Comparison of ENCODE assay signal across 15 cellular contexts in genomic region chr6:31567531-31568370, GRCh38. TPM values are rescaled to one million over a fixed set of nuclear protein-coding genes. Genes with fewer than 3 reads are reported as not detected.
DNase-seq lines count a peak whose midpoint lies in the region; ATAC-seq, FAIRE-seq and TF ChIP-seq lines count a peak whose summit lies in the region.
"Had no signal": no experiment of that assay in that cellular context is flagged by ENCODE, and none has a peak within 500 bp of the region (broad histone marks: within the 10 kb centered on the region; RNA-seq: fewer than 3 reads in every experiment).

No MANE protein-coding gene starts in this region.

- H3K4me1 ChIP-seq in CD4-positive, alpha-beta memory T cell (ENCODE audit: insufficient read depth, low read length): peaks cover 90% of the 10 kb centered on the region
- no peaks in the 10 kb centered on the region for H3K4me1 ChIP-seq in HEK293 (ENCODE audit: control insufficient read depth, insufficient read depth, low read length)
- H3K4me1 ChIP-seq in small intestine (ENCODE audit: control insufficient read depth in 2 of 2, insufficient read depth in 1 of 2, low read depth in 1 of 2, low read length in 1 of 2): no peaks in the 10 kb centered on the region

- H3K27ac Mint-ChIP-seq in CD4-positive, alpha-beta memory T cell: peak overlapping the region; percentile 95 to 99 (median 98)
- H3K27ac Mint-ChIP-seq in activated T-helper 1 cell treated with anti-CD3 and anti-CD28 coated beads, Interleukin-12 subunit alpha, Interleukin-12 subunit beta, Interleukin-2, Interleukin-4 antibody, amounts not matched to agents 30 ng/mL and 10 ng/mL and 1 ng/mL, durations not matched to agents 14 hours and 24 hours and 36 hours: peak overlapping the region; percentile 63
- H3K27ac Mint-ChIP-seq in naive B cell: peak overlapping the region; percentile 95 to 99 (median 98)

- no peaks in the 10 kb centered on the region for H3K27me3 ChIP-seq in CD4-positive, alpha-beta memory T cell (ENCODE audit: insufficient read depth, low read length)
- no peaks in the 10 kb centered on the region for H3K27me3 ChIP-seq in small intestine (ENCODE audit: control insufficient read depth in 2 of 2, insufficient read depth in 2 of 2, low read length in 2 of 2)

- H3K36me3 ChIP-seq in CD4-positive, alpha-beta memory T cell (ENCODE audit: insufficient read depth, low read length): no peaks in the 10 kb centered on the region
- no peaks in the 10 kb centered on the region for H3K36me3 ChIP-seq in HEK293 (ENCODE audit: control insufficient read depth in 2 of 2, insufficient read depth in 1 of 2, low read length in 2 of 2)
- no peaks in the 10 kb centered on the region for H3K36me3 ChIP-seq in small intestine (ENCODE audit: control insufficient read depth in 2 of 2, insufficient read depth in 2 of 2, low read length in 2 of 2)

- POLR2A ChIA-PET in CD4-positive, alpha-beta memory T cell (lab: Charles Lee; ENCODE audit: partially characterized antibody): interaction anchor here (0.8 to 52.5 kb wide), 4 partner anchors 4 to 86 kb away, joined by 3 to 3597 read pairs (median 1800); partner anchors contain the start of genes ATP6V1G2, BAG6, DDX39B and LST1
- POLR2A ChIA-PET in HEK293 (lab: Yijun Ruan, JAX): interaction anchor here (0.6 kb wide), 1 partner anchor 436 kb away, joined by 3 read pairs; no protein-coding TSS in a partner anchor

- H3K4me3 Mint-ChIP-seq in CD4-positive, alpha-beta memory T cell: peak overlapping the region; percentile 48 to 83 (median 72)
- H3K4me3 Mint-ChIP-seq in activated T-helper 1 cell treated with anti-CD3 and anti-CD28 coated beads, Interleukin-12 subunit alpha, Interleukin-12 subunit beta, Interleukin-2, Interleukin-4 antibody, amounts not matched to agents 30 ng/mL and 10 ng/mL and 1 ng/mL, durations not matched to agents 14 hours and 24 hours and 36 hours: peak overlapping the region; percentile 72
- peak overlapping the region; percentile 50 to 77 (median 70) for H3K4me3 Mint-ChIP-seq in naive B cell

- H3K4me3 ChIP-seq in CD4-positive, alpha-beta memory T cell (ENCODE audit: low read length in 2 of 2): no peak overlapping the region
- H3K4me3 ChIP-seq in HEK293 (ENCODE audit: low read depth, low read length): no peak overlapping the region
- H3K4me3 ChIP-seq in small intestine (ENCODE audit: low read depth in 1 of 2, low read length in 2 of 2): no peak overlapping the region

- peak in 4 of 5 donors; percentile 37 to 56 (median 45) for DNase-seq in CD4-positive, alpha-beta memory T cell
- DNase-seq in activated T-helper 1 cell treated with anti-CD3 and anti-CD28 coated beads, Interleukin-12 subunit alpha, Interleukin-12 subunit beta, Interleukin-2, Interleukin-4 antibody, amounts not matched to agents 30 ng/mL and 10 ng/mL and 1 ng/mL, durations not matched to agents 14 hours and 24 hours and 36 hours (ENCODE audit: low spot score): no peak
- no peak for DNase-seq in naive B cell
- DNase-seq in AG08396 (ENCODE audit: low spot score): no peak
- DNase-seq in MV-4-11 (lab: John Stamatoyannopoulos, UW): no peak
- DNase-seq in small intestine: no peak
- DNase-seq: Calu3, HCEC 1CT, KBM-7, NCI-H2227 treated with DMSO at 0.1 percent for 48 hours, nucleus accumbens had no signal

- CTCF ChIA-PET in CD4-positive, alpha-beta memory T cell (lab: Charles Lee; ENCODE audit: partially characterized antibody): interaction anchor here (0.9 to 35.1 kb wide), 7 partner anchors 9 to 75 kb away, joined by 3 to 1152 read pairs (median 4); partner anchors contain the start of genes LTB and NCR3
- CTCF ChIA-PET in HEK293 (lab: Yijun Ruan, JAX): interaction anchor here (0.9 to 6.5 kb wide), 7 partner anchors 13 to 385 kb away, joined by 3 to 71 read pairs (median 4); partner anchors contain the start of genes ATP6V1G2 and LTB

- no peak for FAIRE-seq in small intestine (lab: Jason Lieb, UNC)
- FAIRE-seq: colon, keratinocyte had no signal

- intact Hi-C loops in CD4-positive, alpha-beta memory T cell (cut with micrococcal nuclease): loop anchor here (1.0 kb wide), 2 partner anchors 8 to 9 kb away; no protein-coding TSS in a partner anchor
- intact Hi-C loops in activated T-helper 1 cell treated with anti-CD3 and anti-CD28 coated beads, Interleukin-12 subunit alpha, Interleukin-12 subunit beta, Interleukin-2, Interleukin-4 antibody, amounts not matched to agents 30 ng/mL and 10 ng/mL and 1 ng/mL, durations not matched to agents 14 hours and 24 hours and 36 hours (cut with micrococcal nuclease): loop anchor here (1.0 to 2.0 kb wide), 3 partner anchors 7 to 17 kb away; no protein-coding TSS in a partner anchor

- ATAC-seq in naive B cell (ENCODE audit: low read depth in 2 of 2): no peak
- no peak for ATAC-seq in GM19328 (IDR thresholded peaks at IDR 0.05; ENCODE audit: unreplicated experiment)

- H3K9me3 ChIP-seq in CD4-positive, alpha-beta memory T cell (ENCODE audit: control insufficient read depth in 1 of 2, low read length in 2 of 2): no peaks in the 10 kb centered on the region
- H3K9me3 ChIP-seq in HEK293 (ENCODE audit: control insufficient read depth, insufficient read depth, low read depth, low read length) (no peaks in the 10 kb centered on the region), small intestine (ENCODE audit: control insufficient read depth, low read depth) (no peaks in the 10 kb centered on the region)

- peaks cover 20 to 26% of the 10 kb centered on the region in 2 donors for H3K36me3 Mint-ChIP-seq in CD4-positive, alpha-beta memory T cell
- peaks cover 21% of the 10 kb centered on the region for H3K36me3 Mint-ChIP-seq in activated T-helper 1 cell treated with anti-CD3 and anti-CD28 coated beads, Interleukin-12 subunit alpha, Interleukin-12 subunit beta, Interleukin-2, Interleukin-4 antibody, amounts not matched to agents 30 ng/mL and 10 ng/mL and 1 ng/mL, durations not matched to agents 14 hours and 24 hours and 36 hours (ENCODE audit: low read depth)
- H3K36me3 Mint-ChIP-seq in naive B cell: peaks cover 5 to 10% of the 10 kb centered on the region in 2 donors

- peak overlapping the region; percentile 79 for H3K27ac ChIP-seq in CD4-positive, alpha-beta memory T cell (ENCODE audit: low read depth, low read length)
- H3K27ac ChIP-seq in HEK293 (ENCODE audit: extremely low read depth, low read depth, low read length) (no peak overlapping the region), small intestine (ENCODE audit: low read depth in 1 of 2, low read length in 1 of 2) (no peak overlapping the region)

- TF ChIP-seq CTCF in HEK293 (tag by site-specific recombination; IDR thresholded peaks at IDR 0.05): no peak

- WGBS in small intestine, 3 donors: 42 to 46% (median 45%) methylated on average over 9 of the region's 9 CpGs

- H3K27me3 Mint-ChIP-seq in CD4-positive, alpha-beta memory T cell: no peaks in the 10 kb centered on the region
- H3K27me3 Mint-ChIP-seq in activated T-helper 1 cell treated with anti-CD3 and anti-CD28 coated beads, Interleukin-12 subunit alpha, Interleukin-12 subunit beta, Interleukin-2, Interleukin-4 antibody, amounts not matched to agents 30 ng/mL and 10 ng/mL and 1 ng/mL, durations not matched to agents 14 hours and 24 hours and 36 hours (ENCODE audit: insufficient read depth): peaks cover 11% of the 10 kb centered on the region
- no peaks in the 10 kb centered on the region for H3K27me3 Mint-ChIP-seq in naive B cell

- peaks cover 0 to 9% (median 0%) of the 10 kb centered on the region in 8 donors for H3K9me3 Mint-ChIP-seq in CD4-positive, alpha-beta memory T cell
- no peaks in the 10 kb centered on the region for H3K9me3 Mint-ChIP-seq in activated T-helper 1 cell treated with anti-CD3 and anti-CD28 coated beads, Interleukin-12 subunit alpha, Interleukin-12 subunit beta, Interleukin-2, Interleukin-4 antibody, amounts not matched to agents 30 ng/mL and 10 ng/mL and 1 ng/mL, durations not matched to agents 14 hours and 24 hours and 36 hours
- H3K9me3 Mint-ChIP-seq in naive B cell: no peaks in the 10 kb centered on the region

- peaks cover 53 to 87% (median 68%) of the 10 kb centered on the region in 4 donors for H3K4me1 Mint-ChIP-seq in CD4-positive, alpha-beta memory T cell
- H3K4me1 Mint-ChIP-seq in activated T-helper 1 cell treated with anti-CD3 and anti-CD28 coated beads, Interleukin-12 subunit alpha, Interleukin-12 subunit beta, Interleukin-2, Interleukin-4 antibody, amounts not matched to agents 30 ng/mL and 10 ng/mL and 1 ng/mL, durations not matched to agents 14 hours and 24 hours and 36 hours (ENCODE audit: low read depth): peaks cover 80% of the 10 kb centered on the region
- peaks cover 67 to 94% (median 78%) of the 10 kb centered on the region in 3 donors for H3K4me1 Mint-ChIP-seq in naive B cell

RNA-seq across cellular contexts. Expression of gene LTA, which starts 4.3 kb away (rescaled TPM):
- total RNA-seq in CD4-positive, alpha-beta memory T cell: 10 to 100 TPM; 17.3 to 17.5 TPM
- 10 to 100 TPM; 27.7 to 31.1 TPM for polyA plus RNA-seq in CD4-positive, alpha-beta memory T cell
- 1,021 and 1,078 TPM in 2 replicates for total RNA-seq in activated T-helper 1 cell treated with anti-CD3 and anti-CD28 coated beads, Interleukin-12 subunit alpha, Interleukin-12 subunit beta, Interleukin-2, Interleukin-4 antibody, amounts not matched to agents 30 ng/mL and 10 ng/mL and 1 ng/mL, durations not matched to agents 14 hours and 24 hours and 36 hours
- polyA plus RNA-seq in naive B cell (ENCODE audit: low read depth in 6 of 6): 10 to 100 TPM in 5 of 6 donors, 1 to 10 TPM in 1; 6.6 to 26.0 (median 19.4) TPM
- polyA plus RNA-seq in small intestine: under 1 TPM in 1 of 3 donors, not detected in 2; 0.24 TPM
- total RNA-seq: Calu3 had no signal

RNA-seq across cellular contexts. Expression of gene TNF, which starts 7.6 kb away (rescaled TPM):
- total RNA-seq in CD4-positive, alpha-beta memory T cell: 10 to 100 TPM; 25.0 to 28.2 TPM
- 10 to 100 TPM in 1 of 2 donors, 1 to 10 TPM in 1; 3.9 to 10.1 TPM for polyA plus RNA-seq in CD4-positive, alpha-beta memory T cell
- 427 and 430 TPM in 2 replicates for total RNA-seq in activated T-helper 1 cell treated with anti-CD3 and anti-CD28 coated beads, Interleukin-12 subunit alpha, Interleukin-12 subunit beta, Interleukin-2, Interleukin-4 antibody, amounts not matched to agents 30 ng/mL and 10 ng/mL and 1 ng/mL, durations not matched to agents 14 hours and 24 hours and 36 hours
- polyA plus RNA-seq in naive B cell (ENCODE audit: low read depth in 6 of 6) (1 to 10 TPM; 1.1 to 5.2 (median 2.6) TPM), small intestine (under 1 TPM in 2 of 3 donors, not detected in 1; 0.18 to 0.45 TPM)

RNA-seq across cellular contexts. Expression of gene LTB, which starts 14.5 kb away (rescaled TPM):
- total RNA-seq in CD4-positive, alpha-beta memory T cell: 100 to 1,000 TPM; 802 to 835 TPM
- 1,000 to 10,000 TPM; 2,431 to 3,276 TPM for polyA plus RNA-seq in CD4-positive, alpha-beta memory T cell
- 270 and 277 TPM in 2 replicates for total RNA-seq in activated T-helper 1 cell treated with anti-CD3 and anti-CD28 coated beads, Interleukin-12 subunit alpha, Interleukin-12 subunit beta, Interleukin-2, Interleukin-4 antibody, amounts not matched to agents 30 ng/mL and 10 ng/mL and 1 ng/mL, durations not matched to agents 14 hours and 24 hours and 36 hours
- polyA plus RNA-seq in naive B cell (ENCODE audit: low read depth in 6 of 6) (1,000 to 10,000 TPM; 1,940 to 3,141 (median 2,206) TPM), small intestine (1 to 10 TPM; 4.0 to 9.5 (median 6.5) TPM)
- polyA plus RNA-seq: keratinocyte had no signal

RNA-seq across cellular contexts. Expression of gene LST1, which starts 18.3 kb away (rescaled TPM):
- 10 to 100 TPM; 13.6 to 20.3 TPM for total RNA-seq in CD4-positive, alpha-beta memory T cell
- 10 to 100 TPM; 30.4 to 34.8 TPM for polyA plus RNA-seq in CD4-positive, alpha-beta memory T cell
- 63.0 and 66.6 TPM in 2 replicates for total RNA-seq in activated T-helper 1 cell treated with anti-CD3 and anti-CD28 coated beads, Interleukin-12 subunit alpha, Interleukin-12 subunit beta, Interleukin-2, Interleukin-4 antibody, amounts not matched to agents 30 ng/mL and 10 ng/mL and 1 ng/mL, durations not matched to agents 14 hours and 24 hours and 36 hours
- 10 to 100 TPM; 28.2 to 78.2 (median 35.2) TPM for polyA plus RNA-seq in naive B cell (ENCODE audit: low read depth in 6 of 6)
- 10 to 100 TPM in 1 of 3 donors, 1 to 10 TPM in 2; 3.1 to 37.0 (median 8.3) TPM for polyA plus RNA-seq in small intestine
- polyA plus RNA-seq: keratinocyte had no signal

RNA-seq across cellular contexts. Expression of gene NFKBIL1, which starts 20.3 kb away (rescaled TPM):
- 10 to 100 TPM in 1 of 2 experiments, 1 to 10 TPM in 1; 9.8 to 13.3 TPM for total RNA-seq in CD4-positive, alpha-beta memory T cell
- polyA plus RNA-seq in CD4-positive, alpha-beta memory T cell: 1 to 10 TPM; 5.7 to 7.4 TPM
- 18.2 and 18.9 TPM in 2 replicates for total RNA-seq in activated T-helper 1 cell treated with anti-CD3 and anti-CD28 coated beads, Interleukin-12 subunit alpha, Interleukin-12 subunit beta, Interleukin-2, Interleukin-4 antibody, amounts not matched to agents 30 ng/mL and 10 ng/mL and 1 ng/mL, durations not matched to agents 14 hours and 24 hours and 36 hours
- 10 to 100 TPM in 2 of 6 donors, 1 to 10 TPM in 3, under 1 TPM in 1; 0.24 to 11.4 (median 8.9) TPM for polyA plus RNA-seq in naive B cell (ENCODE audit: low read depth in 6 of 6)
- polyA plus RNA-seq in small intestine: 10 to 100 TPM; 28.9 to 47.3 (median 34.7) TPM

Comparison
In these comparisons a context has a peak if more than half of its experiments do, and no peak if none do; other contexts are left out.
1. DNase-seq: peak in CD4-positive, alpha-beta memory T cell (4 of 5); none in activated T-helper 1 cell treated with anti-CD3 and anti-CD28 coated beads, Interleukin-12 subunit alpha, Interleukin-12 subunit beta, Interleukin-2, Interleukin-4 antibody, amounts not matched to agents 30 ng/mL and 10 ng/mL and 1 ng/mL, durations not matched to agents 14 hours and 24 hours and 36 hours (single experiment), naive B cell (single experiment), AG08396 (single experiment), MV-4-11 (single experiment) and small intestine (single experiment).
2. RNA of gene LTA, which starts 4.3 kb away (polyA plus RNA-seq): 27.7 to 31.1 TPM in CD4-positive, alpha-beta memory T cell and 6.6 to 26.0 TPM in naive B cell; 0.24 TPM in small intestine; every median in the first group is over 4 times any median in the second.
3. RNA of gene LTB, which starts 14.5 kb away (polyA plus RNA-seq): 2,431 to 3,276 TPM in CD4-positive, alpha-beta memory T cell and 1,940 to 3,141 TPM in naive B cell; 4.0 to 9.5 TPM in small intestine; every median in the first group is over 100 times any median in the second.
4. Peak in every context shown above with its lines, with median percentiles within 50 percentile points of each other: H3K27ac Mint-ChIP-seq and H3K4me3 Mint-ChIP-seq.